2 cellular contexts compared by ENCODE assay signal in the genomic region with DNA sequence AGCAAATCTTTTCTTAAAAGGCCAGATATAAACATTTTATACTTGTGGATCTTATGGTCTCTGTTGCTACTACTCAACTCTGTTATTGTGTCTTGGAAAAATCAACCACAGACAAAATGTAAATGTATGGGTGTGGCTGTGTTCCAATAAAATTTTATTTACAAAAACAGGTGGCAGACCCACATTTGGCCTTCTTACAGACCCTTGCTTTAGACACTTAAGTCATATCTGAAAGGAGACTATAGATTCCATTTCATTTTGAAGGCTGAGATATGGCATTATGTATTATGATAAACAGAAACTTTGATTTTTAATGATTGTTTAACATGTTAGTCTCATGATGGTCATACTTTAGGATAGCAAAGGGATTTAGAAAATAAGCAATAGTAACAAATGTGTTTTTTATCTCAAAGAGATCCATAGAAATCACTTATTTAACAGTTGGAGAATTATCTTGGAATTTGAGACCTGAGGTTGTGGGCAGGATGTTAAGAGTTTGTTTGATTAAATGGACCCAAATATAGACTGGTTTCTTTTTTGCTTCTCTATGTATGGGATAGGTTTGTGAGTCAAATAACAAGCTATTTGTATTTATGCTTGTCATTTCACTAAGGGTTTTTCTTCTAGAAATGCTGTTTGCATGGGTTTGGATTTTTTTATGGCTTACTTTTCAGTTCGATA.
TF ChIP-seq lines count a peak whose summit lies in the region.

No MANE protein-coding gene starts in this region.

TF ChIP-seq in IMR-90, 13 proteins besides CTCF, POLR2A, EP300 and RAD21:
- no peak for TF ChIP-seq FOS (IDR thresholded peaks at IDR 0.05; ENCODE audit: low read depth, low read length)
- TF ChIP-seq, protein P1, sequence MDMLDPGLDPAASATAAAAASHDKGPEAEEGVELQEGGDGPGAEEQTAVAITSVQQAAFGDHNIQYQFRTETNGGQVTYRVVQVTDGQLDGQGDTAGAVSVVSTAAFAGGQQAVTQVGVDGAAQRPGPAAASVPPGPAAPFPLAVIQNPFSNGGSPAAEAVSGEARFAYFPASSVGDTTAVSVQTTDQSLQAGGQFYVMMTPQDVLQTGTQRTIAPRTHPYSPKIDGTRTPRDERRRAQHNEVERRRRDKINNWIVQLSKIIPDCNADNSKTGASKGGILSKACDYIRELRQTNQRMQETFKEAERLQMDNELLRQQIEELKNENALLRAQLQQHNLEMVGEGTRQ (IDR thresholded peaks at IDR 0.05; ENCODE audit: low read depth, low read length), result no peak
- no peak for TF ChIP-seq NFE2L2 (IDR thresholded peaks at IDR 0.05; ENCODE audit: low read depth, low read length)
- no peak for TF ChIP-seq SMC3 (IDR thresholded peaks at IDR 0.05; ENCODE audit: low read depth, low read length)
- no peak for TF ChIP-seq MXI1 (IDR thresholded peaks at IDR 0.05; ENCODE audit: borderline replicate concordance, low read depth, low read length)
- TF ChIP-seq CHD1 (IDR thresholded peaks at IDR 0.05; ENCODE audit: low read depth, low read length), result no peak
- TF ChIP-seq RFX5 (IDR thresholded peaks at IDR 0.05; ENCODE audit: low read depth, low read length), result no peak

TF ChIP-seq in GM12878, 131 proteins besides CTCF, POLR2A, EP300 and RAD21:
- TF ChIP-seq MEF2B (IDR thresholded peaks at IDR 0.05; ENCODE audit: partially characterized antibody, poor library complexity, severe bottlenecking), result peak; percentile 28
- no peak for TF ChIP-seq MXI1 (IDR thresholded peaks at IDR 0.05; ENCODE audit: low read depth, low read length)
TF ChIP-seq in GM12878: peak in this region for 1.
